In genomic region chr11:8356731-8357504, GRCh38 we compare ENCODE assay signal across 16 cellular contexts.
A peak's percentile ranks its signal among the peaks of the same experiment; 100 is the strongest.
DNase-seq lines count a peak whose midpoint lies in the region; ATAC-seq and TF ChIP-seq lines count a peak whose summit lies in the region.
"Had no signal": no experiment of that assay in that cellular context is flagged by ENCODE, and none has a peak within 500 bp of the region (broad histone marks: within the 10 kb centered on the region; RNA-seq: fewer than 3 reads in every experiment).

No MANE protein-coding gene starts in this region.

- H3K79me2 ChIP-seq in mammary epithelial cell (ENCODE audit: insufficient read depth, low read length): no peaks in the 10 kb centered on the region

- TF ChIP-seq CTCF in omental fat pad (IDR thresholded peaks at IDR 0.05) (no peak), colonic mucosa (IDR thresholded peaks at IDR 0.05) (no peak), mammary epithelial cell (conservative IDR thresholded peaks at IDR 0.05 in 1 of 2, IDR thresholded peaks at IDR 0.05 in 1 of 2; ENCODE audit: extremely low read depth in 1 of 2, insufficient read depth in 1 of 2, low read depth in 1 of 2, low read length in 2 of 2) (no peak)

- in situ Hi-C loops in mammary epithelial cell (cut with MboI; ENCODE audit: low sequenced_read_pairs in 2 of 2): no loop called here

- CTCF ChIA-PET in mammary epithelial cell (lab: Charles Lee; ENCODE audit: low non-redundant PET): no interaction called here

- no peak overlapping the region for H3K4me2 ChIP-seq in mammary epithelial cell (ENCODE audit: insufficient read depth, low read depth, low read length)

- H3K27me3 ChIP-seq in colonic mucosa: no peaks in the 10 kb centered on the region
- no peaks in the 10 kb centered on the region for H3K27me3 ChIP-seq in mammary epithelial cell (ENCODE audit: insufficient read depth, low read length)

- DNase-seq in AG08396 (ENCODE audit: low spot score): peak; percentile 35
- peak; percentile 7 for DNase-seq in RPMI7951 (ENCODE audit: low read depth)
- peak; percentile 63 for DNase-seq in left ventricle myocardium superior
- DNase-seq in omental fat pad (ENCODE audit: low spot score): peak; percentile 35
- DNase-seq in NCI-H2196 treated with DMSO at 0.1 percent for 48 hours (lab: John Stamatoyannopoulos, UW; ENCODE audit: unreplicated experiment): no peak
- DNase-seq in colonic mucosa: no peak
- DNase-seq in mammary epithelial cell: no peak
- no peak for DNase-seq in activated CD4-positive, alpha-beta T cell treated with anti-CD3 and anti-CD28 coated beads, Interleukin-2, amount 50 U/mL, for 48 hours
- DNase-seq: activated CD4-positive, alpha-beta memory T cell treated with anti-CD3 and anti-CD28 coated beads for 36 hours; NCI-H2171; stimulated activated CD4-positive, alpha-beta T cell treated with anti-CD3 and anti-CD28 coated beads, Interleukin-1b, Interleukin-23, amount 100 ng/mL, for 48 hours; T-helper 17 cell had no signal

- no peaks in the 10 kb centered on the region for H3K9me3 ChIP-seq in colonic mucosa
- H3K9me3 ChIP-seq in mammary epithelial cell (replicated peaks; ENCODE audit: insufficient read depth, low read length): no peaks in the 10 kb centered on the region

- H4K20me1 ChIP-seq in mammary epithelial cell (ENCODE audit: insufficient read depth, low read length): no peaks in the 10 kb centered on the region

- dilution Hi-C loops in mammary epithelial cell (cut with HindIII; ENCODE audit: low sequenced_read_pairs): no loop called here

- no TSS peak for BruUV-seq in mammary epithelial cell (replicated peaks; lab: Mats Ljungman, UMichigan)

- H3K9ac ChIP-seq in colonic mucosa (ENCODE audit: low read depth in 2 of 2, low read length in 2 of 2): no peak overlapping the region
- no peak overlapping the region for H3K9ac ChIP-seq in mammary epithelial cell (ENCODE audit: insufficient read depth, low read length)

- H3K4me3 ChIP-seq in colonic mucosa: no peak overlapping the region
- no peak overlapping the region for H3K4me3 ChIP-seq in mammary epithelial cell (replicated peaks in 1 of 3; ENCODE audit: insufficient read depth in 1 of 3, low read depth in 2 of 3, low read length in 3 of 3)
- H3K4me3 ChIP-seq: GM12878 had no signal

- H2AFZ ChIP-seq in mammary epithelial cell (ENCODE audit: low read depth, low read length): no peak overlapping the region

- H3K27ac ChIP-seq in colonic mucosa (no peak overlapping the region), mammary epithelial cell (ENCODE audit: insufficient read depth, low read depth, low read length) (no peak overlapping the region)

- H3K36me3 ChIP-seq in colonic mucosa: no peaks in the 10 kb centered on the region
- no peaks in the 10 kb centered on the region for H3K36me3 ChIP-seq in mammary epithelial cell (ENCODE audit: insufficient read depth, low read length)

- H3K4me1 ChIP-seq in colonic mucosa: no peaks in the 10 kb centered on the region
- no peaks in the 10 kb centered on the region for H3K4me1 ChIP-seq in mammary epithelial cell (ENCODE audit: insufficient read depth, low read length)

- ATAC-seq in left ventricle myocardium superior: peak; percentile 53
- ATAC-seq in omental fat pad (ENCODE audit: low FRiP score): peak; percentile 42
- ATAC-seq: esophagus mucosa; GM12878; natural killer cell treated with Interleukin-12 subunit alpha and Interleukin-12 subunit beta and Interleukin-15 and Interleukin-18, amount 100 ng/mL, for 72 hours; stimulated activated effector memory CD8-positive, alpha-beta T cell treated with anti-CD3 and anti-CD28 coated beads, Interleukin-12 subunit alpha, Interleukin-12 subunit beta, amount 100 ng/mL, for 72 hours; T-helper 17 cell had no signal

- intact Hi-C loops in left ventricle myocardium superior (cut with micrococcal nuclease): no loop called here
- intact Hi-C loops in colonic mucosa (cut with DNase I): no loop called here
- intact Hi-C loops in mammary epithelial cell (cut with micrococcal nuclease): no loop called here

- 86% methylated on average over 23 of the region's 29 CpGs for WGBS in mammary epithelial cell (ENCODE audit: low coverage, missing lambda C conversion rate)

Comparison
In these comparisons a context has a peak if more than half of its experiments do, and no peak if none do; other contexts are left out.
1. DNase-seq: peak in AG08396 (single experiment), RPMI7951 (single experiment), left ventricle myocardium superior (single experiment) and omental fat pad (single experiment); none in NCI-H2196 treated with DMSO at 0.1 percent for 48 hours (single experiment), colonic mucosa (single experiment), mammary epithelial cell (single experiment) and activated CD4-positive, alpha-beta T cell treated with anti-CD3 and anti-CD28 coated beads, Interleukin-2, amount 50 U/mL, for 48 hours (0 of 2).